8 cellular contexts compared by ENCODE assay signal in genomic region chr5:59034498-59035186, GRCh38.
DNase-seq lines count a peak whose midpoint lies in the region; ATAC-seq and TF ChIP-seq lines count a peak whose summit lies in the region.

No MANE protein-coding gene starts in this region.

- POLR2A ChIA-PET in HEK293T (lab: Yijun Ruan, JAX) = interaction anchor here (0.7 kb wide), 1 partner anchor 92 kb away, joined by 3 read pairs; no protein-coding TSS in a partner anchor

- CTCF ChIA-PET in HEK293T (lab: Yijun Ruan, JAX) = interaction anchor here (0.6 to 1.4 kb wide), 6 partner anchors 13 to 148 kb away, joined by 3 to 5 read pairs (median 4); no protein-coding TSS in a partner anchor

- H3K4me3 Mint-ChIP-seq in natural killer cell = peak overlapping the region; percentile 98

- H3K36me3 Mint-ChIP-seq in natural killer cell = no peaks in the 10 kb centered on the region

- DNase-seq in heart right ventricle (no peak), left ventricle myocardium superior (no peak), HEK293T (ENCODE audit: extremely low spot score) (peak; percentile 40), RPMI7951 (ENCODE audit: low read depth) (peak; percentile 37), choroid plexus epithelial cell (ENCODE audit: low read depth) (peak; percentile 87), natural killer cell (no peak), epidermal melanocyte (ENCODE audit: insufficient read length, low spot score) (no peak)

- peaks cover 69 to 77% of the 10 kb centered on the region in 2 donors for H3K4me1 Mint-ChIP-seq in natural killer cell

- TF ChIP-seq CTCF in heart right ventricle (IDR thresholded peaks at IDR 0.05) = peak in 8 of 9 donors; percentile 21 to 69 (median 60)
- peak; percentile 83 for TF ChIP-seq CTCF in choroid plexus epithelial cell (conservative IDR thresholded peaks at IDR 0.05; ENCODE audit: low read depth, low read length)
- peak; percentile 76 for TF ChIP-seq CTCF in natural killer cell (IDR thresholded peaks at IDR 0.05)

- 53 to 71% methylated on average over 3 of the region's 3 CpGs for WGBS in heart right ventricle, 2 donors

- intact Hi-C loops in heart right ventricle (cut with DNase I) (loop anchor here in 9 of 10 donors (2.0 to 10.0 kb wide), 7 partner anchors 93 to 320 kb away; no protein-coding TSS in a partner anchor), left ventricle myocardium superior (cut with micrococcal nuclease) (loop anchor here (5.0 kb wide), 1 partner anchor 138 kb away; no protein-coding TSS in a partner anchor), natural killer cell (cut with micrococcal nuclease) (loop anchor here (1.0 to 5.0 kb wide), 2 partner anchors 32 to 140 kb away; no protein-coding TSS in a partner anchor)

- peak overlapping the region; percentile 71 to 94 for H3K27ac Mint-ChIP-seq in natural killer cell

- H3K27me3 Mint-ChIP-seq in natural killer cell (ENCODE audit: low read depth in 2 of 2) = no peaks in the 10 kb centered on the region

- H3K27me3 ChIP-seq in heart right ventricle = no peaks in the 10 kb centered on the region

- no peaks in the 10 kb centered on the region for H3K9me3 Mint-ChIP-seq in natural killer cell

- no peak for ATAC-seq in heart right ventricle
- no peak for ATAC-seq in left ventricle myocardium superior
- ATAC-seq in natural killer cell = peak in 1 of 3 donors; percentile 16
- no peak for ATAC-seq in GM21526 (IDR thresholded peaks at IDR 0.05; ENCODE audit: low FRiP score, unreplicated experiment)

- peaks cover 0 to 5% (median 0%) of the 10 kb centered on the region in 11 donors for H3K9me3 ChIP-seq in heart right ventricle

- peaks cover 0 to 4% (median 0%) of the 10 kb centered on the region in 9 donors for H3K36me3 ChIP-seq in heart right ventricle

- H3K27ac ChIP-seq in heart right ventricle = peak overlapping the region in 4 of 10 donors; percentile 11 to 95 (median 23)

- H3K4me3 ChIP-seq in heart right ventricle (peak overlapping the region in 1 of 10 donors; percentile 86), choroid plexus epithelial cell (ENCODE audit: low read depth, low read length) (no peak overlapping the region)

- H3K4me1 ChIP-seq in heart right ventricle = peaks cover 0 to 60% (median 35%) of the 10 kb centered on the region in 9 donors

TF ChIP-seq in HEK293T, 16 proteins besides CTCF, POLR2A, EP300 and RAD21:
- TF ChIP-seq BHLHE40 (IDR thresholded peaks at IDR 0.05; ENCODE audit: borderline replicate concordance) = no peak
- TF ChIP-seq PKNOX1 (IDR thresholded peaks at IDR 0.05) = 0 out of 2 replicates have a peak, but pooled peaks have one; percentile 21
TF ChIP-seq in HEK293T: peak in this region for 1.

Comparison
In these comparisons a context has a peak if more than half of its experiments do, and no peak if none do; other contexts are left out.
1. DNase-seq: peak in HEK293T (single experiment), RPMI7951 (single experiment) and choroid plexus epithelial cell (single experiment); none in heart right ventricle (0 of 2), left ventricle myocardium superior (single experiment), natural killer cell (single experiment) and epidermal melanocyte (single experiment).
2. Peak in every context shown above with its lines, with median percentiles within 50 percentile points of each other: CTCF ChIP-seq.